In genomic region chr6:151097207-151097606, GRCh38 we compare ENCODE assay signal across 1 cellular context.
TF ChIP-seq lines count a peak whose summit lies in the region.

No MANE protein-coding gene starts in this region.

TF ChIP-seq in HepG2, 621 proteins besides CTCF, POLR2A, EP300 and RAD21 (continued from another document):
- no peak for TF ChIP-seq PREB (CRISPR knock-in tag; IDR thresholded peaks at IDR 0.05)
- TF ChIP-seq PCBP1 (IDR thresholded peaks at IDR 0.05; ENCODE audit: borderline replicate concordance, low read depth, low read length), result no peak
- TF ChIP-seq ZNF616 (CRISPR knock-in tag; IDR thresholded peaks at IDR 0.05; ENCODE audit: low read depth), result no peak
- no peak for TF ChIP-seq HOXA9 (CRISPR knock-in tag; IDR thresholded peaks at IDR 0.05; ENCODE audit: borderline replicate concordance)
- TF ChIP-seq E2F5 (CRISPR knock-in tag; conservative IDR thresholded peaks at IDR 0.05), result no peak
- TF ChIP-seq SNRNP70 (IDR thresholded peaks at IDR 0.05; ENCODE audit: low read depth, low read length), result no peak
- TF ChIP-seq ZSCAN21 (CRISPR knock-in tag; IDR thresholded peaks at IDR 0.05; ENCODE audit: borderline replicate concordance), result no peak
- no peak for TF ChIP-seq CSRNP2 (CRISPR knock-in tag; conservative IDR thresholded peaks at IDR 0.05; ENCODE audit: low read depth)
